In genomic region chr2:6932833-6933232, GRCh38 we compare ENCODE assay signal across 23 cellular contexts. TPM values are rescaled to one million over a fixed set of nuclear protein-coding genes. Genes with fewer than 3 reads are reported as not detected.
A peak's percentile ranks its signal among the peaks of the same experiment; 100 is the strongest.
DNase-seq lines count a peak whose midpoint lies in the region; ATAC-seq lines count a peak whose summit lies in the region.
"Had no signal": no experiment of that assay in that cellular context is flagged by ENCODE, and none has a peak within 500 bp of the region (broad histone marks: within the 10 kb centered on the region; RNA-seq: fewer than 3 reads in every experiment).

No MANE protein-coding gene starts in this region.

- no peaks in the 10 kb centered on the region for H3K9me3 ChIP-seq in aorta (ENCODE audit: control insufficient read depth, low read length)

- H3K4me1 Mint-ChIP-seq in activated naive CD4-positive, alpha-beta T cell treated with anti-CD3 and anti-CD28 coated beads, Interleukin-2, amount 50 U/mL, for 24 hours, result peaks cover 83% of the 10 kb centered on the region
- H3K4me1 Mint-ChIP-seq in activated naive CD4-positive, alpha-beta T cell treated with anti-CD3 and anti-CD28 coated beads, Interleukin-2, amount 10 ng/mL, durations not matched to agents 7 days and 5 days, result peaks cover 64% of the 10 kb centered on the region
- H3K4me1 Mint-ChIP-seq in activated T-helper 1 cell treated with anti-CD3 and anti-CD28 coated beads, Interleukin-12 subunit alpha, Interleukin-12 subunit beta, Interleukin-2, Interleukin-4 antibody, amounts not matched to agents 30 ng/mL and 10 ng/mL and 1 ng/mL, durations not matched to agents 14 hours and 24 hours and 36 hours (ENCODE audit: low read depth), result peaks cover 29% of the 10 kb centered on the region

- H3K27ac ChIP-seq in cingulate gyrus (ENCODE audit: low read depth, low read length) (peak overlapping the region; percentile 84), temporal lobe (ENCODE audit: low read depth, low read length) (peak overlapping the region; percentile 75), aorta (ENCODE audit: low read depth in 1 of 2, low read length in 2 of 2) (no peak overlapping the region)
- H3K27ac ChIP-seq: BLaER1 had no signal

- no peaks in the 10 kb centered on the region for H3K27me3 Mint-ChIP-seq in activated naive CD4-positive, alpha-beta T cell treated with anti-CD3 and anti-CD28 coated beads, Interleukin-2, amount 50 U/mL, for 24 hours
- H3K27me3 Mint-ChIP-seq in activated naive CD4-positive, alpha-beta T cell treated with anti-CD3 and anti-CD28 coated beads, Interleukin-2, amount 10 ng/mL, durations not matched to agents 7 days and 5 days, result no peaks in the 10 kb centered on the region
- peaks cover 2% of the 10 kb centered on the region for H3K27me3 Mint-ChIP-seq in activated T-helper 1 cell treated with anti-CD3 and anti-CD28 coated beads, Interleukin-12 subunit alpha, Interleukin-12 subunit beta, Interleukin-2, Interleukin-4 antibody, amounts not matched to agents 30 ng/mL and 10 ng/mL and 1 ng/mL, durations not matched to agents 14 hours and 24 hours and 36 hours (ENCODE audit: insufficient read depth)
- H3K27me3 Mint-ChIP-seq: CD8-positive, alpha-beta memory T cell; IgD-negative memory B cell had no signal

- ATAC-seq in aorta (ENCODE audit: low FRiP score) (no peak), HG02938 (IDR thresholded peaks at IDR 0.05; ENCODE audit: unreplicated experiment) (no peak)

- DNase-seq in activated naive CD4-positive, alpha-beta T cell treated with anti-CD3 and anti-CD28 coated beads, Interleukin-2, amount 10 ng/mL, durations not matched to agents 7 days and 5 days, result no peak
- peak; percentile 81 for DNase-seq in medulla oblongata (ENCODE audit: extremely low spot score)
- no peak for DNase-seq in activated T-helper 1 cell treated with anti-CD3 and anti-CD28 coated beads, Interleukin-12 subunit alpha, Interleukin-12 subunit beta, Interleukin-2, Interleukin-4 antibody, amounts not matched to agents 30 ng/mL and 10 ng/mL and 1 ng/mL, durations not matched to agents 14 hours and 24 hours and 36 hours (ENCODE audit: low spot score)
- no peak for DNase-seq in aorta
- DNase-seq: CD8-positive, alpha-beta memory T cell; DMS79 treated with DMSO at 0.1 percent for 48 hours; H9; Kasumi-1; MM.1S; NCI-H1092 treated with DMSO at 0.1 percent for 48 hours; NCI-H2107; NCI-H2227 treated with DMSO at 0.1 percent for 48 hours; NK-92 treated with Interleukin-12 subunit alpha and Interleukin-12 subunit beta, amount 100 ng/mL, for 24 hours; OCI-M1; RPMI8226 had no signal

- H3K4me1 ChIP-seq in aorta (ENCODE audit: control insufficient read depth in 1 of 2, insufficient read depth in 2 of 2, low read length in 2 of 2), result no peaks in the 10 kb centered on the region

- 97% methylated on average over 7 of the region's 7 CpGs for WGBS in aorta, 2 donors

- no peak overlapping the region for H3K4me3 Mint-ChIP-seq in activated naive CD4-positive, alpha-beta T cell treated with anti-CD3 and anti-CD28 coated beads, Interleukin-2, amount 50 U/mL, for 24 hours
- no peak overlapping the region for H3K4me3 Mint-ChIP-seq in activated naive CD4-positive, alpha-beta T cell treated with anti-CD3 and anti-CD28 coated beads, Interleukin-2, amount 10 ng/mL, durations not matched to agents 7 days and 5 days
- no peak overlapping the region for H3K4me3 Mint-ChIP-seq in activated T-helper 1 cell treated with anti-CD3 and anti-CD28 coated beads, Interleukin-12 subunit alpha, Interleukin-12 subunit beta, Interleukin-2, Interleukin-4 antibody, amounts not matched to agents 30 ng/mL and 10 ng/mL and 1 ng/mL, durations not matched to agents 14 hours and 24 hours and 36 hours
- H3K4me3 Mint-ChIP-seq: CD8-positive, alpha-beta memory T cell; H9; IgD-negative memory B cell had no signal

- no peaks in the 10 kb centered on the region for H3K36me3 ChIP-seq in aorta (ENCODE audit: control insufficient read depth in 1 of 2, insufficient read depth in 2 of 2, low read length in 1 of 2)

- no peaks in the 10 kb centered on the region for H3K9me3 Mint-ChIP-seq in activated naive CD4-positive, alpha-beta T cell treated with anti-CD3 and anti-CD28 coated beads, Interleukin-2, amount 50 U/mL, for 24 hours
- H3K9me3 Mint-ChIP-seq in activated naive CD4-positive, alpha-beta T cell treated with anti-CD3 and anti-CD28 coated beads, Interleukin-2, amount 10 ng/mL, durations not matched to agents 7 days and 5 days, result peaks cover 10% of the 10 kb centered on the region
- H3K9me3 Mint-ChIP-seq in activated T-helper 1 cell treated with anti-CD3 and anti-CD28 coated beads, Interleukin-12 subunit alpha, Interleukin-12 subunit beta, Interleukin-2, Interleukin-4 antibody, amounts not matched to agents 30 ng/mL and 10 ng/mL and 1 ng/mL, durations not matched to agents 14 hours and 24 hours and 36 hours, result peaks cover 14% of the 10 kb centered on the region

- no peak overlapping the region for H3K4me3 ChIP-seq in aorta (ENCODE audit: low read length in 2 of 2)
- H3K4me3 ChIP-seq: BLaER1 had no signal

- CTCF ChIA-PET in activated naive CD4-positive, alpha-beta T cell treated with anti-CD3 and anti-CD28 coated beads, Interleukin-2, amount 10 ng/mL, durations not matched to agents 7 days and 5 days (lab: Charles Lee), result interaction anchor here (1.1 kb wide), 1 partner anchor 81 kb away, joined by 3 read pairs; no protein-coding TSS in a partner anchor

- H3K27me3 ChIP-seq in aorta (ENCODE audit: control insufficient read depth in 1 of 2, insufficient read depth in 2 of 2, low read length in 1 of 2), result no peaks in the 10 kb centered on the region
- H3K27me3 ChIP-seq: BLaER1 had no signal

- peaks cover 14% of the 10 kb centered on the region for H3K36me3 Mint-ChIP-seq in activated naive CD4-positive, alpha-beta T cell treated with anti-CD3 and anti-CD28 coated beads, Interleukin-2, amount 50 U/mL, for 24 hours
- peaks cover 46% of the 10 kb centered on the region for H3K36me3 Mint-ChIP-seq in activated naive CD4-positive, alpha-beta T cell treated with anti-CD3 and anti-CD28 coated beads, Interleukin-2, amount 10 ng/mL, durations not matched to agents 7 days and 5 days
- H3K36me3 Mint-ChIP-seq in activated T-helper 1 cell treated with anti-CD3 and anti-CD28 coated beads, Interleukin-12 subunit alpha, Interleukin-12 subunit beta, Interleukin-2, Interleukin-4 antibody, amounts not matched to agents 30 ng/mL and 10 ng/mL and 1 ng/mL, durations not matched to agents 14 hours and 24 hours and 36 hours (ENCODE audit: low read depth), result peaks cover 23% of the 10 kb centered on the region

- peak overlapping the region; percentile 61 for H3K27ac Mint-ChIP-seq in activated naive CD4-positive, alpha-beta T cell treated with anti-CD3 and anti-CD28 coated beads, Interleukin-2, amount 50 U/mL, for 24 hours
- no peak overlapping the region for H3K27ac Mint-ChIP-seq in activated naive CD4-positive, alpha-beta T cell treated with anti-CD3 and anti-CD28 coated beads, Interleukin-2, amount 10 ng/mL, durations not matched to agents 7 days and 5 days
- H3K27ac Mint-ChIP-seq in activated T-helper 1 cell treated with anti-CD3 and anti-CD28 coated beads, Interleukin-12 subunit alpha, Interleukin-12 subunit beta, Interleukin-2, Interleukin-4 antibody, amounts not matched to agents 30 ng/mL and 10 ng/mL and 1 ng/mL, durations not matched to agents 14 hours and 24 hours and 36 hours, result no peak overlapping the region
- H3K27ac Mint-ChIP-seq: H9 had no signal

- intact Hi-C loops in activated T-helper 1 cell treated with anti-CD3 and anti-CD28 coated beads, Interleukin-12 subunit alpha, Interleukin-12 subunit beta, Interleukin-2, Interleukin-4 antibody, amounts not matched to agents 30 ng/mL and 10 ng/mL and 1 ng/mL, durations not matched to agents 14 hours and 24 hours and 36 hours (cut with micrococcal nuclease), result no loop called here
- intact Hi-C loops in aorta (cut with DNase I), result no loop called here

RNA-seq across cellular contexts. Expression of gene RNF144A, which starts 15.6 kb away (rescaled TPM):
- total RNA-seq in temporal lobe (36.9 TPM), aorta (10 to 100 TPM in 1 of 2 donors, 1 to 10 TPM in 1; 6.7 to 27.6 TPM)
- 14.4 and 16.6 TPM in 2 replicates for total RNA-seq in activated T-helper 1 cell treated with anti-CD3 and anti-CD28 coated beads, Interleukin-12 subunit alpha, Interleukin-12 subunit beta, Interleukin-2, Interleukin-4 antibody, amounts not matched to agents 30 ng/mL and 10 ng/mL and 1 ng/mL, durations not matched to agents 14 hours and 24 hours and 36 hours
- polyA plus RNA-seq in aorta, result 1 to 10 TPM in 1 of 2 donors, under 1 TPM in 1; 0.63 to 1.6 TPM

RNA-seq across cellular contexts. Expression of gene RSAD2, which starts 55.3 kb away (rescaled TPM):
- total RNA-seq in temporal lobe (2.0 TPM), aorta (1 to 10 TPM; 4.9 to 8.9 TPM)
- total RNA-seq in activated T-helper 1 cell treated with anti-CD3 and anti-CD28 coated beads, Interleukin-12 subunit alpha, Interleukin-12 subunit beta, Interleukin-2, Interleukin-4 antibody, amounts not matched to agents 30 ng/mL and 10 ng/mL and 1 ng/mL, durations not matched to agents 14 hours and 24 hours and 36 hours, result 2.2 and 2.4 TPM in 2 replicates
- 1 to 10 TPM; 1.7 to 8.3 TPM for polyA plus RNA-seq in aorta
- total RNA-seq: G401, H9, HT1080 had no signal

Comparison
In these comparisons a context has a peak if more than half of its experiments do, and no peak if none do; other contexts are left out.
1. H3K27ac ChIP-seq: peak in cingulate gyrus (single experiment) and temporal lobe (single experiment); none in aorta (0 of 2).